1 cellular context compared by ENCODE assay signal in genomic region chr21:33229099-33229775, GRCh38.
TF ChIP-seq lines count a peak whose summit lies in the region.

No MANE protein-coding gene starts in this region.

TF ChIP-seq in liver, 16 proteins besides CTCF, POLR2A, EP300 and RAD21 (continued from another document):
- TF ChIP-seq ZBTB33 (IDR thresholded peaks at IDR 0.05) (no peak), SP1 (IDR thresholded peaks at IDR 0.05) (no peak), TAF1 (conservative IDR thresholded peaks at IDR 0.05) (no peak), YY1 (IDR thresholded peaks at IDR 0.05) (no peak)
